ENCODE assay signal across 8 cellular contexts in genomic region chr6:33275795-33276580, GRCh38. TPM values are rescaled to one million over a fixed set of nuclear protein-coding genes. Genes with fewer than 3 reads are reported as not detected.
DNase-seq lines count a peak whose midpoint lies in the region; ATAC-seq, FAIRE-seq and TF ChIP-seq lines count a peak whose summit lies in the region.
"Not testable (repeated sequence)": the region's sequence is repeated elsewhere in the genome, so short reads cannot be mapped to it uniquely, and the experiment has no call there.

No MANE protein-coding gene starts in this region.

- TF ChIP-seq RAD21 in A549 (conservative IDR thresholded peaks at IDR 0.05 in 1 of 2, IDR thresholded peaks at IDR 0.05 in 1 of 2) = not testable (repeated sequence)

- H3K27ac ChIP-seq in A549 = peak overlapping the region; percentile 68 to 97; a peak in 4 of 6 replicates
- peak overlapping the region; percentile 93 for H3K27ac ChIP-seq in OCI-LY7 (ENCODE audit: low read depth, low read length, poor library complexity, severe bottlenecking)
- not testable (repeated sequence) for H3K27ac ChIP-seq in muscle layer of colon (ENCODE audit: low read depth, low read length)
- H3K27ac ChIP-seq in skin epidermis = peak overlapping the region in 20 of 21 experiments; percentile 84 to 98 (median 95)

- H3K9me2 ChIP-seq in OCI-LY7 (ENCODE audit: insufficient read depth, low read length) = not testable (repeated sequence)

- not testable (repeated sequence) for TF ChIP-seq EP300 in A549 (IDR thresholded peaks at IDR 0.05)

- H3K4me1 Mint-ChIP-seq in activated T-cell treated with anti-CD3 and anti-CD28 coated beads, Interleukin-2, amount 50 U/mL, for 24 hours (ENCODE audit: low read depth) = peaks cover 46% of the 10 kb centered on the region
- H3K4me1 Mint-ChIP-seq in central memory CD8-positive, alpha-beta T cell = peaks cover 73% of the 10 kb centered on the region
- peaks cover 40% of the 10 kb centered on the region for H3K4me1 Mint-ChIP-seq in glutamatergic neuron (ENCODE audit: low read depth, unreplicated experiment)

- TSS peak; percentile 18 for BruUV-seq in OCI-LY7 (replicated peaks; lab: Mats Ljungman, UMichigan)

- H3K36me3 ChIP-seq in OCI-LY7 (ENCODE audit: insufficient read depth, low read length) (peaks cover 84% of the 10 kb centered on the region), muscle layer of colon (ENCODE audit: insufficient read depth, low read length) (peaks cover 41% of the 10 kb centered on the region)

- peak overlapping the region; percentile 98 for H3K4me3 Mint-ChIP-seq in activated T-cell treated with anti-CD3 and anti-CD28 coated beads, Interleukin-2, amount 50 U/mL, for 24 hours
- H3K4me3 Mint-ChIP-seq in central memory CD8-positive, alpha-beta T cell = peak overlapping the region; percentile 86
- H3K4me3 Mint-ChIP-seq in glutamatergic neuron (ENCODE audit: unreplicated experiment) = peak overlapping the region; percentile 90

- peak overlapping the region; percentile 87 for H3K4me3 ChIP-seq in A549
- peak overlapping the region; percentile 97 for H3K4me3 ChIP-seq in OCI-LY7 (ENCODE audit: low read depth, low read length, poor library complexity, severe bottlenecking)
- H3K4me3 ChIP-seq in muscle layer of colon (ENCODE audit: low read depth in 1 of 2, low read length in 2 of 2) = peak overlapping the region; percentile 57 to 69
- peak overlapping the region in 6 of 7 experiments; percentile 55 to 86 (median 66) for H3K4me3 ChIP-seq in skin epidermis

- not testable (repeated sequence) for FAIRE-seq in A549 (lab: Jason Lieb, UNC)

- intact Hi-C loops in OCI-LY7 (cut with micrococcal nuclease; ENCODE audit: unreplicated experiment) = loop anchor here (2.0 to 5.0 kb wide), 3 partner anchors 69 to 151 kb away; partner anchors contain the start of gene KIFC1

- POLR2A ChIA-PET in A549 (lab: Yijun Ruan, JAX) (interaction anchor here (0.6 to 2.1 kb wide), 3 partner anchors 13 to 71 kb away, joined by 3 to 10 read pairs (median 3); partner anchors contain the start of genes HSD17B8, PFDN6 and WDR46), OCI-LY7 (lab: Charles Lee) (interaction anchor here (0.7 to 3.2 kb wide), 3 partner anchors 13 to 67 kb away, joined by 3 to 19 read pairs (median 13); partner anchors contain the start of genes PFDN6, RING1, WDR46 and ZBTB22)

- not testable (repeated sequence) for H3K27me3 ChIP-seq in muscle layer of colon (ENCODE audit: control insufficient read depth in 1 of 2, insufficient read depth in 2 of 2, low read length in 2 of 2)

- not testable (repeated sequence) for H3K9me3 ChIP-seq in A549; OCI-LY7 (ENCODE audit: low read length); muscle layer of colon (ENCODE audit: low read length)

- H3K9me3 Mint-ChIP-seq in activated T-cell treated with anti-CD3 and anti-CD28 coated beads, Interleukin-2, amount 50 U/mL, for 24 hours; central memory CD8-positive, alpha-beta T cell; glutamatergic neuron (ENCODE audit: unreplicated experiment): not testable (repeated sequence)

- peak overlapping the region; percentile 45 for H3K9ac ChIP-seq in muscle layer of colon (ENCODE audit: low read length)

- not testable (repeated sequence) for TF ChIP-seq CTCF in A549 (IDR thresholded peaks at IDR 0.05); OCI-LY7 (conservative IDR thresholded peaks at IDR 0.05; ENCODE audit: low read length); glutamatergic neuron (IDR thresholded peaks at IDR 0.05; ENCODE audit: partially characterized antibody, unreplicated experiment)

- peaks cover 31% of the 10 kb centered on the region for H4K20me1 ChIP-seq in OCI-LY7 (ENCODE audit: insufficient read depth, low read length)

- H3K36me3 Mint-ChIP-seq in activated T-cell treated with anti-CD3 and anti-CD28 coated beads, Interleukin-2, amount 50 U/mL, for 24 hours (ENCODE audit: low read depth) = peaks cover 94% of the 10 kb centered on the region
- peaks cover 55% of the 10 kb centered on the region for H3K36me3 Mint-ChIP-seq in central memory CD8-positive, alpha-beta T cell (ENCODE audit: insufficient read depth)
- not testable (repeated sequence) for H3K36me3 Mint-ChIP-seq in glutamatergic neuron (ENCODE audit: unreplicated experiment)

- H3K4me1 ChIP-seq in A549 = peaks cover 41% of the 10 kb centered on the region
- H3K4me1 ChIP-seq in OCI-LY7 (ENCODE audit: insufficient read depth, low read length, poor library complexity, severe bottlenecking) = peaks cover 59% of the 10 kb centered on the region
- peaks cover 48% of the 10 kb centered on the region for H3K4me1 ChIP-seq in muscle layer of colon (ENCODE audit: insufficient read depth, low read length)

- TF ChIP-seq POLR2A in A549 (IDR thresholded peaks at IDR 0.05; ENCODE audit: low read length) = not testable (repeated sequence)
- peak; percentile 36 for TF ChIP-seq POLR2A in GM19099 (IDR thresholded peaks at IDR 0.05; ENCODE audit: extremely low read depth, insufficient read length, low read depth)

- H3K4me2 ChIP-seq in A549 (peak overlapping the region; percentile 91), OCI-LY7 (ENCODE audit: low read length) (peak overlapping the region; percentile 93)

- H2AFZ ChIP-seq in OCI-LY7 (ENCODE audit: low read length) = not testable (repeated sequence)

- peaks cover 45% of the 10 kb centered on the region for H3K79me2 ChIP-seq in OCI-LY7 (ENCODE audit: insufficient read depth, low read depth, low read length)

- ATAC-seq in A549; central memory CD8-positive, alpha-beta T cell (replicated peaks; ENCODE audit: extremely low read depth, poor library complexity, severe bottlenecking): not testable (repeated sequence)

- H3K27me3 Mint-ChIP-seq in activated T-cell treated with anti-CD3 and anti-CD28 coated beads, Interleukin-2, amount 50 U/mL, for 24 hours; central memory CD8-positive, alpha-beta T cell: not testable (repeated sequence)
- peaks cover 12% of the 10 kb centered on the region for H3K27me3 Mint-ChIP-seq in glutamatergic neuron (ENCODE audit: unreplicated experiment)

- peak overlapping the region; percentile 100 for H3K27ac Mint-ChIP-seq in activated T-cell treated with anti-CD3 and anti-CD28 coated beads, Interleukin-2, amount 50 U/mL, for 24 hours
- H3K27ac Mint-ChIP-seq in central memory CD8-positive, alpha-beta T cell (ENCODE audit: low read depth) = peak overlapping the region; percentile 92
- peak overlapping the region; percentile 88 for H3K27ac Mint-ChIP-seq in glutamatergic neuron (ENCODE audit: unreplicated experiment)

- WGBS in A549 (ENCODE audit: missing lambda C conversion rate) = 69% methylated on average over 16 of the region's 16 CpGs

- CTCF ChIA-PET in A549 (lab: Yijun Ruan, JAX) = interaction anchor here (0.8 to 5.7 kb wide), 4 partner anchors 12 to 27 kb away, joined by 3 to 44 read pairs (median 14); partner anchors contain the start of genes PFDN6, RGL2 and WDR46
- CTCF ChIA-PET in OCI-LY7 (lab: Charles Lee; ENCODE audit: unreplicated experiment) = interaction anchor here (2.7 kb wide), 1 partner anchor 24 kb away, joined by 12 read pairs; no protein-coding TSS in a partner anchor

- DNase-seq in A549 (ENCODE audit: low read depth in 1 of 2, low spot score in 1 of 2); OCI-LY7 (ENCODE audit: low spot score); activated T-cell treated with anti-CD3 and anti-CD28 coated beads, Interleukin-2, amount 50 U/mL, for 24 hours; central memory CD8-positive, alpha-beta T cell (ENCODE audit: low spot score in 2 of 2); glutamatergic neuron: not testable (repeated sequence)

RNA-seq across cellular contexts. Expression of gene B3GALT4, which starts 0.9 kb away (rescaled TPM):
- polyA plus RNA-seq in A549 (2011; rRNA removed) (0.54 and 0.74 TPM in 2 replicates), A549 (2017; fragmentation: RNase III; extraction: RNeasy Plus Mini Kit Qiagen cat#74134 plus additional on column Dnase treatment) (0.24 to 0.41 TPM (median 0.27 TPM) in 3 replicates)
- 0.20 and 0.45 TPM in 2 replicates for polyA plus RNA-seq in A549 (2012; cell fraction: cytosol; rRNA removed)
- polyA plus RNA-seq in A549 (2012; cell fraction: nucleus; rRNA removed) = 0.40 and 0.49 TPM in 2 replicates
- polyA minus RNA-seq in A549 (2011; rRNA and poly(A)+ RNA removed) = 2.0 and 2.7 TPM in 2 replicates
- 13.1 and 14.2 TPM in 2 replicates for total RNA-seq in OCI-LY7 (2014; rRNA removed; shearing (Covaris generic))
- total RNA-seq in OCI-LY7 (2022) (14.1 and 17.3 TPM in 2 replicates), glutamatergic neuron (ENCODE audit: unreplicated experiment) (8.6 TPM)

RNA-seq across cellular contexts. Expression of gene RPS18, which starts 4.1 kb away (rescaled TPM):
- polyA plus RNA-seq in A549 (2011; rRNA removed) (3,426 and 3,692 TPM in 2 replicates), A549 (2017; fragmentation: RNase III; extraction: RNeasy Plus Mini Kit Qiagen cat#74134 plus additional on column Dnase treatment) (3,611 to 3,881 TPM (median 3,639 TPM) in 3 replicates)
- 5,001 and 5,310 TPM in 2 replicates for polyA plus RNA-seq in A549 (2012; cell fraction: cytosol; rRNA removed)
- 1,388 and 1,717 TPM in 2 replicates for polyA plus RNA-seq in A549 (2012; cell fraction: nucleus; rRNA removed)
- 851 and 1,281 TPM in 2 replicates for polyA minus RNA-seq in A549 (2011; rRNA and poly(A)+ RNA removed)
- total RNA-seq in OCI-LY7 (2014; rRNA removed; shearing (Covaris generic)) = 7,191 and 8,620 TPM in 2 replicates
- total RNA-seq in OCI-LY7 (2022) (4,034 and 4,317 TPM in 2 replicates), glutamatergic neuron (ENCODE audit: unreplicated experiment) (1,024 TPM)

RNA-seq across cellular contexts. Expression of gene VPS52, which starts 4.3 kb away (rescaled TPM):
- polyA plus RNA-seq in A549 (2011; rRNA removed) (38.9 and 44.3 TPM in 2 replicates), A549 (2017; fragmentation: RNase III; extraction: RNeasy Plus Mini Kit Qiagen cat#74134 plus additional on column Dnase treatment) (22.8 to 28.0 TPM (median 22.8 TPM) in 3 replicates)
- polyA plus RNA-seq in A549 (2012; cell fraction: cytosol; rRNA removed) = 24.7 and 30.2 TPM in 2 replicates
- polyA plus RNA-seq in A549 (2012; cell fraction: nucleus; rRNA removed) = 88.0 and 102 TPM in 2 replicates
- 67.8 and 76.8 TPM in 2 replicates for polyA minus RNA-seq in A549 (2011; rRNA and poly(A)+ RNA removed)
- total RNA-seq in OCI-LY7 (2014; rRNA removed; shearing (Covaris generic)) = 50.4 and 53.5 TPM in 2 replicates
- total RNA-seq in OCI-LY7 (2022) (73.5 and 80.3 TPM in 2 replicates), glutamatergic neuron (ENCODE audit: unreplicated experiment) (50.9 TPM)

RNA-seq across cellular contexts. Expression of gene WDR46, which starts 13.1 kb away (rescaled TPM):
- polyA plus RNA-seq in A549 (2011; rRNA removed) = 35.1 TPM in 2 replicates
- 59.0 and 62.6 TPM in 2 replicates for polyA plus RNA-seq in A549 (2012; cell fraction: cytosol; rRNA removed)
- 95.1 and 106 TPM in 2 replicates for polyA plus RNA-seq in A549 (2012; cell fraction: nucleus; rRNA removed)
- polyA plus RNA-seq in A549 (2017; fragmentation: RNase III; extraction: RNeasy Plus Mini Kit Qiagen cat#74134 plus additional on column Dnase treatment) = 88.4 to 91.2 TPM (median 89.6 TPM) in 3 replicates
- polyA minus RNA-seq in A549 (2011; rRNA and poly(A)+ RNA removed) = 65.1 and 77.4 TPM in 2 replicates
- 127 and 129 TPM in 2 replicates for total RNA-seq in OCI-LY7 (2014; rRNA removed; shearing (Covaris generic))
- total RNA-seq in OCI-LY7 (2022) = 71.4 and 83.3 TPM in 2 replicates
- total RNA-seq in glutamatergic neuron (ENCODE audit: unreplicated experiment) = 48.3 TPM

RNA-seq across cellular contexts. Expression of gene PFDN6, which starts 13.4 kb away (rescaled TPM):
- polyA plus RNA-seq in A549 (2011; rRNA removed) (61.2 and 84.6 TPM in 2 replicates), A549 (2017; fragmentation: RNase III; extraction: RNeasy Plus Mini Kit Qiagen cat#74134 plus additional on column Dnase treatment) (117 to 138 TPM (median 120 TPM) in 3 replicates)
- 69.9 and 83.4 TPM in 2 replicates for polyA plus RNA-seq in A549 (2012; cell fraction: cytosol; rRNA removed)
- polyA plus RNA-seq in A549 (2012; cell fraction: nucleus; rRNA removed) = 22.3 and 45.7 TPM in 2 replicates
- 10.0 and 12.7 TPM in 2 replicates for polyA minus RNA-seq in A549 (2011; rRNA and poly(A)+ RNA removed)
- total RNA-seq in OCI-LY7 (2014; rRNA removed; shearing (Covaris generic)) = 72.5 and 112 TPM in 2 replicates
- total RNA-seq in OCI-LY7 (2022) (65.4 and 90.6 TPM in 2 replicates), glutamatergic neuron (ENCODE audit: unreplicated experiment) (69.7 TPM)
